ENCODE assay signal across 8 cellular contexts in the genomic region with DNA sequence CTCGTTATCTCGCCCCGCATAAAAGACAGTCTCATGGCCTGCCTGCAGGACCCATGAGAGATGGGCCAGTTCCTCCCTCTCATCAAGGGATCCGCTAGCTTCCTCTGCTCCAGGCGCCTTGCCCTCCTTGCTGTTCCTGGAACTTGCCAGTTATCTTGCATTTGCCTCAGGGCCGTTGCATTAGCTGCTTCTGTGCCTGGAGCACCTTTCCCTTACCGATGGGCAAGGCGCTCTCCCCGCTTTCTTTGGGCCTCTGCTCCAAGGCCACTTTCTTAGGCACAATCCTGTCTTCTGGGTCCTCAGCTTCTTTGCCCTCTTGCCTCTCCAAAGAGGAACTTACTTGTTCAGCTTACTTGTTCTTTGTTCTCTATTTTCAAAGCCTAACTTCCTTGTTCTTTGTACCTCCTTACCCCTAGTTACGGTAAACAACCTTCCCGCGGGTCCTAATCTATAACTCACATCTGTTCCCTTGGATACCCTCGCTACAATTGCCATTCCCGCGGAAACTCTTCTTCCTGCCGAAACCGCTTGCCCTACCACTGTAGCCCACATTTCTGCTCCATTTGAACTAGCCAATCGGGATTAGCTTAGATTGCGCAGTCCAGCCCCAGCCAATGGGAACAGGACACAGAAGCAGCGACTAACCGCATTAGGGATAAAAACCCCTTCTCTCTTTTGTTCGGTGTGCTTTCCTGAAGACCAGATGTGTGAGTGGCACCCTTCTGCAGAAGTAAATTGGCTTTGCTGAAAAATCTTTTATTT. TPM values are rescaled to one million over a fixed set of nuclear protein-coding genes. Genes with fewer than 3 reads are reported as not detected.
A peak's percentile ranks its signal among the peaks of the same experiment; 100 is the strongest.
DNase-seq lines count a peak whose midpoint lies in the region; ATAC-seq and TF ChIP-seq lines count a peak whose summit lies in the region.

No MANE protein-coding gene starts in this region.

- intact Hi-C loops in activated T-helper 2 cell treated with anti-CD3 and anti-CD28 coated beads, Interferon-gamma antibody, Interleukin-2, Interleukin-4, amounts not matched to agents 10 μg/mL and 5 μg/mL and 100 μg/mL, durations not matched to agents 14 hours and 24 hours and 36 hours (cut with micrococcal nuclease), result loop anchor here (10.0 kb wide), 1 partner anchor 253 kb away; no protein-coding TSS in a partner anchor

- no peaks in the 10 kb centered on the region for H3K9me3 Mint-ChIP-seq in CD4-positive, CD25-positive, alpha-beta regulatory T cell
- H3K9me3 Mint-ChIP-seq in activated T-helper 2 cell treated with anti-CD3 and anti-CD28 coated beads, Interferon-gamma antibody, Interleukin-2, Interleukin-4, amounts not matched to agents 10 μg/mL and 5 μg/mL and 100 μg/mL, durations not matched to agents 14 hours and 24 hours and 36 hours, result no peaks in the 10 kb centered on the region

- H3K4me1 ChIP-seq in CD4-positive, CD25-positive, alpha-beta regulatory T cell (ENCODE audit: control insufficient read depth, insufficient read depth, low read length, poor library complexity, severe bottlenecking), result peaks cover 34% of the 10 kb centered on the region
- H3K4me1 ChIP-seq in KMS-11 (ENCODE audit: low read depth, poor library complexity, severe bottlenecking), result peaks cover 42% of the 10 kb centered on the region
- H3K4me1 ChIP-seq in suprapubic skin, result peaks cover 66% of the 10 kb centered on the region

- peaks cover 31% of the 10 kb centered on the region for H3K79me2 ChIP-seq in KMS-11 (ENCODE audit: insufficient read depth, low read depth)

- H3K9me3 ChIP-seq in CD4-positive, CD25-positive, alpha-beta regulatory T cell (ENCODE audit: control insufficient read depth in 2 of 2, low read length in 2 of 2), result no peaks in the 10 kb centered on the region
- H3K9me3 ChIP-seq in suprapubic skin, result no peaks in the 10 kb centered on the region

- peak overlapping the region; percentile 42 to 94 (median 80) for H3K27ac Mint-ChIP-seq in CD4-positive, CD25-positive, alpha-beta regulatory T cell
- H3K27ac Mint-ChIP-seq in activated T-helper 2 cell treated with anti-CD3 and anti-CD28 coated beads, Interferon-gamma antibody, Interleukin-2, Interleukin-4, amounts not matched to agents 10 μg/mL and 5 μg/mL and 100 μg/mL, durations not matched to agents 14 hours and 24 hours and 36 hours, result no peak overlapping the region

- peak overlapping the region; percentile 66 for H3K4me3 ChIP-seq in CD4-positive, CD25-positive, alpha-beta regulatory T cell (ENCODE audit: low read depth, low read length)
- no peak overlapping the region for H3K4me3 ChIP-seq in KMS-11 (IDR thresholded peaks at IDR 0.05; ENCODE audit: insufficient read depth, low read depth, low read length)
- peak overlapping the region; percentile 93 for H3K4me3 ChIP-seq in suprapubic skin

- peak overlapping the region; percentile 80 to 93 (median 87) for H3K4me3 Mint-ChIP-seq in CD4-positive, CD25-positive, alpha-beta regulatory T cell
- peak overlapping the region; percentile 62 for H3K4me3 Mint-ChIP-seq in activated T-helper 2 cell treated with anti-CD3 and anti-CD28 coated beads, Interferon-gamma antibody, Interleukin-2, Interleukin-4, amounts not matched to agents 10 μg/mL and 5 μg/mL and 100 μg/mL, durations not matched to agents 14 hours and 24 hours and 36 hours (ENCODE audit: low read depth)

- H3K27ac ChIP-seq in CD4-positive, CD25-positive, alpha-beta regulatory T cell (ENCODE audit: insufficient read depth, low read length, poor library complexity, severe bottlenecking), result peak overlapping the region; percentile 60
- H3K27ac ChIP-seq in KMS-11 (no peak overlapping the region), suprapubic skin (peak overlapping the region; percentile 96)

- no peak for DNase-seq in CD4-positive, CD25-positive, alpha-beta regulatory T cell
- no peak for DNase-seq in activated T-helper 2 cell treated with anti-CD3 and anti-CD28 coated beads, Interferon-gamma antibody, Interleukin-2, Interleukin-4, amounts not matched to agents 10 μg/mL and 5 μg/mL and 100 μg/mL, durations not matched to agents 14 hours and 24 hours and 36 hours (ENCODE audit: low spot score)
- DNase-seq in left kidney (ENCODE audit: low read depth, low spot score), result peak; percentile 45
- no peak for DNase-seq in suprapubic skin (ENCODE audit: low spot score in 2 of 2)
- DNase-seq in NCI-H2107 treated with DMSO at 0.1 percent for 48 hours (lab: John Stamatoyannopoulos, UW; ENCODE audit: unreplicated experiment), result no peak

- 56% methylated on average over 22 of the region's 22 CpGs for WGBS in suprapubic skin

- peaks cover 17% of the 10 kb centered on the region for H3K27me3 Mint-ChIP-seq in CD4-positive, CD25-positive, alpha-beta regulatory T cell
- H3K27me3 Mint-ChIP-seq in activated T-helper 2 cell treated with anti-CD3 and anti-CD28 coated beads, Interferon-gamma antibody, Interleukin-2, Interleukin-4, amounts not matched to agents 10 μg/mL and 5 μg/mL and 100 μg/mL, durations not matched to agents 14 hours and 24 hours and 36 hours (ENCODE audit: low read depth), result peaks cover 16% of the 10 kb centered on the region

- no peak for TF ChIP-seq EP300 in suprapubic skin (IDR thresholded peaks at IDR 0.05)

- peaks cover 16% of the 10 kb centered on the region for H3K36me3 ChIP-seq in CD4-positive, CD25-positive, alpha-beta regulatory T cell (ENCODE audit: control insufficient read depth, insufficient read depth, low read length)
- H3K36me3 ChIP-seq in KMS-11 (ENCODE audit: insufficient read depth) (no peaks in the 10 kb centered on the region), suprapubic skin (peaks cover 17% of the 10 kb centered on the region)

- H4K20me1 ChIP-seq in KMS-11 (ENCODE audit: insufficient read depth), result peaks cover 6% of the 10 kb centered on the region

- no peak for TF ChIP-seq POLR2A in suprapubic skin (IDR thresholded peaks at IDR 0.05)

- peak overlapping the region; percentile 59 for H3K4me2 ChIP-seq in KMS-11

- ATAC-seq in CD4-positive, CD25-positive, alpha-beta regulatory T cell (ENCODE audit: low read depth in 2 of 2), result no peak
- ATAC-seq in GM18519 (IDR thresholded peaks at IDR 0.05; ENCODE audit: low FRiP score, unreplicated experiment), result no peak
- ATAC-seq in HG02759 (IDR thresholded peaks at IDR 0.05; ENCODE audit: unreplicated experiment), result no peak

- peaks cover 13 to 47% (median 37%) of the 10 kb centered on the region in 4 donors for H3K4me1 Mint-ChIP-seq in CD4-positive, CD25-positive, alpha-beta regulatory T cell
- H3K4me1 Mint-ChIP-seq in activated T-helper 2 cell treated with anti-CD3 and anti-CD28 coated beads, Interferon-gamma antibody, Interleukin-2, Interleukin-4, amounts not matched to agents 10 μg/mL and 5 μg/mL and 100 μg/mL, durations not matched to agents 14 hours and 24 hours and 36 hours (ENCODE audit: low read depth), result peaks cover 39% of the 10 kb centered on the region

- peaks cover 5% of the 10 kb centered on the region for H3K36me3 Mint-ChIP-seq in CD4-positive, CD25-positive, alpha-beta regulatory T cell
- peaks cover 23% of the 10 kb centered on the region for H3K36me3 Mint-ChIP-seq in activated T-helper 2 cell treated with anti-CD3 and anti-CD28 coated beads, Interferon-gamma antibody, Interleukin-2, Interleukin-4, amounts not matched to agents 10 μg/mL and 5 μg/mL and 100 μg/mL, durations not matched to agents 14 hours and 24 hours and 36 hours (ENCODE audit: low read depth)

- H3K9ac ChIP-seq in KMS-11, result no peak overlapping the region

- peak overlapping the region; percentile 59; the same call in 1 of the 2 replicates for H2AFZ ChIP-seq in KMS-11 (ENCODE audit: low read depth)

- H3K27me3 ChIP-seq in CD4-positive, CD25-positive, alpha-beta regulatory T cell (ENCODE audit: control insufficient read depth, insufficient read depth, low read length), result peaks cover 8% of the 10 kb centered on the region
- H3K27me3 ChIP-seq in KMS-11 (ENCODE audit: insufficient read depth, low read depth), result 0 out of 2 replicates have a peak, but pooled peaks cover 5% of the 10 kb centered on the region
- no peaks in the 10 kb centered on the region for H3K27me3 ChIP-seq in suprapubic skin

- no peak for TF ChIP-seq CTCF in KMS-11 (conservative IDR thresholded peaks at IDR 0.05; ENCODE audit: low read depth, low read length)
- no peak for TF ChIP-seq CTCF in suprapubic skin (IDR thresholded peaks at IDR 0.05)

RNA-seq across cellular contexts. Expression of a gene that starts 0.9 kb away (rescaled TPM):
- 64.0 TPM for total RNA-seq in CD4-positive, CD25-positive, alpha-beta regulatory T cell
- 10 to 100 TPM; 80.4 to 95.8 (median 91.2) TPM for polyA plus RNA-seq in CD4-positive, CD25-positive, alpha-beta regulatory T cell
- 108 TPM in 2 replicates for total RNA-seq in activated T-helper 2 cell treated with anti-CD3 and anti-CD28 coated beads, Interferon-gamma antibody, Interleukin-2, Interleukin-4, amounts not matched to agents 10 μg/mL and 5 μg/mL and 100 μg/mL, durations not matched to agents 14 hours and 24 hours and 36 hours
- total RNA-seq in suprapubic skin, result 10 to 100 TPM; 55.0 to 75.3 (median 64.3) TPM

RNA-seq across cellular contexts. Expression of a gene that starts 23.7 kb away (rescaled TPM):
- total RNA-seq in CD4-positive, CD25-positive, alpha-beta regulatory T cell, result not detected
- under 1 TPM in 1 of 4 donors, not detected in 3; 0.10 TPM for polyA plus RNA-seq in CD4-positive, CD25-positive, alpha-beta regulatory T cell
- not detected in 2 replicates for total RNA-seq in activated T-helper 2 cell treated with anti-CD3 and anti-CD28 coated beads, Interferon-gamma antibody, Interleukin-2, Interleukin-4, amounts not matched to agents 10 μg/mL and 5 μg/mL and 100 μg/mL, durations not matched to agents 14 hours and 24 hours and 36 hours
- total RNA-seq in suprapubic skin, result 1 to 10 TPM in 3 of 4 donors, under 1 TPM in 1; 0.87 to 3.9 (median 1.3) TPM
